Comparison of ENCODE assay signal across 1 cellular context in genomic region chr13:100619940-100620339, GRCh38.
TF ChIP-seq lines count a peak whose summit lies in the region.

No MANE protein-coding gene starts in this region.

TF ChIP-seq in WTC11, 78 proteins besides CTCF, POLR2A, EP300 and RAD21 (continued from another document):
- TF ChIP-seq FOXP4 (CRISPR knock-in tag; IDR thresholded peaks at IDR 0.05) = no peak
- TF ChIP-seq ZNF416 (CRISPR knock-in tag; IDR thresholded peaks at IDR 0.05) = no peak
- TF ChIP-seq MYBL2 (CRISPR knock-in tag; IDR thresholded peaks at IDR 0.05) = no peak
- TF ChIP-seq AFF4 (CRISPR knock-in tag; IDR thresholded peaks at IDR 0.05; ENCODE audit: borderline replicate concordance) = no peak
- TF ChIP-seq FOXK1 (CRISPR knock-in tag; IDR thresholded peaks at IDR 0.05) = no peak
- no peak for TF ChIP-seq CDX4 (CRISPR knock-in tag; IDR thresholded peaks at IDR 0.05; ENCODE audit: borderline replicate concordance)
- TF ChIP-seq NFYB (CRISPR knock-in tag; conservative IDR thresholded peaks at IDR 0.05; ENCODE audit: low read depth) = no peak
- no peak for TF ChIP-seq ZNF138 (CRISPR knock-in tag; conservative IDR thresholded peaks at IDR 0.05)
- TF ChIP-seq ETV6 (CRISPR knock-in tag; IDR thresholded peaks at IDR 0.05) = no peak
